ENCODE assay signal across 31 cellular contexts in the genomic region with DNA sequence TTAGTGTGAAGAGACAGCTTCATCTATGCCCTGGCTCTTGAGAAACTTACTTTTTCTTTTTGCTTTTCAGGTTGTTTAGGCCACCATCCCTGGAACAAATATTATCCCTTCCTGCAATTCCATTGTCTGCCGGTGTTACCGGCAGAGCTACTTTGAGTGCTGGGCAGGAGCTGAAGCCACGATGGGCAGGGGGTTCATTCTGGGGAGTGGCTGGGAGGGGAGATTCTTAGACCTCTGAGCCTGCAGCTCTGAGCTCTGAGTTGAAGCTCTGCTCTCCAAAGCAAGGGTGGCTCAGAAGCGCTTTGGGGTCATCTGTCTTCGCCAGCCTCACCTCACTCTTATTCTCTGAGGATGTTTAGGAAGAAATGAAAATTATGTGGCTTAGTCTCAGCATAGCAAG.
"Had no signal": no experiment of that assay in that cellular context is flagged by ENCODE, and none has a peak within 500 bp of the region (broad histone marks: within the 10 kb centered on the region; RNA-seq: fewer than 3 reads in every experiment).

No MANE protein-coding gene starts in this region.

- ATAC-seq: left colon, left lung, lower lobe of right lung, natural killer cell, pancreas, right cardiac atrium, sciatic nerve, upper lobe of right lung had no signal

- H3K36me3 ChIP-seq: left lung, lower lobe of right lung, pancreas, prostate gland, suprapubic skin, thoracic aorta, tibial artery, upper lobe of right lung had no signal

- H3K27me3 ChIP-seq: left lung, pancreas, suprapubic skin, tibial artery, upper lobe of right lung had no signal

- H3K4me3 ChIP-seq: left lung, lower lobe of right lung, pancreas, prostate gland, skin epidermis, suprapubic skin, thoracic aorta, tibial artery, upper lobe of right lung had no signal

- H3K4me3 Mint-ChIP-seq: immature natural killer cell; natural killer cell; nephron progenitor cell; stimulated activated naive CD8-positive, alpha-beta T cell treated with anti-CD3 and anti-CD28 coated beads, Interleukin-15, Interleukin-2, amounts not matched to agents 100 ng/mL and 50 ng/mL, for 24 hours had no signal

- H3K27ac Mint-ChIP-seq: immature natural killer cell; natural killer cell; nephron progenitor cell; stimulated activated naive CD8-positive, alpha-beta T cell treated with anti-CD3 and anti-CD28 coated beads, Interleukin-15, Interleukin-2, amounts not matched to agents 100 ng/mL and 50 ng/mL, for 24 hours had no signal

- H3K4me1 ChIP-seq: left lung, lower lobe of right lung, pancreas, prostate gland, suprapubic skin, tibial artery, upper lobe of right lung had no signal

- H3K9me3 Mint-ChIP-seq: nephron progenitor cell had no signal

- FAIRE-seq: islet of Langerhans, kidney, pancreas, urothelium cell line had no signal

- DNase-seq: hypothalamus; immature natural killer cell; kidney; left colon; left lung; lower lobe of right lung; mammary epithelial cell; mesenchymal stem cell; natural killer cell; nephron progenitor cell; nucleus accumbens; pancreas; posterior cingulate gyrus; retina; right cardiac atrium; stimulated activated CD4-positive, alpha-beta T cell treated with anti-CD3 and anti-CD28 coated beads, Interleukin-12 subunit alpha, Interleukin-12 subunit beta, amount 100 ng/mL, for 4 hours; stimulated activated CD4-positive, alpha-beta T cell treated with anti-CD3 and anti-CD28 coated beads, Interleukin-15, amount 100 ng/mL, for 24 hours; stimulated activated CD4-positive, alpha-beta T cell treated with anti-CD3 and anti-CD28 coated beads, Interleukin-2, amount 100 ng/mL, for 24 hours; stimulated activated CD4-positive, alpha-beta T cell treated with anti-CD3 and anti-CD28 coated beads, Interleukin-4, amount 100 ng/mL, for 1 hour; stimulated activated naive CD4-positive, alpha-beta T cell; tibial artery; trophoblast cell; upper lobe of right lung had no signal

- H3K9me3 ChIP-seq: left lung, lower lobe of right lung, pancreas, prostate gland, suprapubic skin, thoracic aorta, tibial artery, upper lobe of right lung had no signal

- H3K27me3 Mint-ChIP-seq: stimulated activated naive CD8-positive, alpha-beta T cell treated with anti-CD3 and anti-CD28 coated beads, Interleukin-15, Interleukin-2, amounts not matched to agents 100 ng/mL and 50 ng/mL, for 24 hours had no signal

- H3K27ac ChIP-seq: left lung, lower lobe of right lung, pancreas, prostate gland, skin epidermis, suprapubic skin, thoracic aorta, tibial artery, upper lobe of right lung had no signal

- H3K4me1 Mint-ChIP-seq: immature natural killer cell, natural killer cell, nephron progenitor cell had no signal
